In the genomic region with DNA sequence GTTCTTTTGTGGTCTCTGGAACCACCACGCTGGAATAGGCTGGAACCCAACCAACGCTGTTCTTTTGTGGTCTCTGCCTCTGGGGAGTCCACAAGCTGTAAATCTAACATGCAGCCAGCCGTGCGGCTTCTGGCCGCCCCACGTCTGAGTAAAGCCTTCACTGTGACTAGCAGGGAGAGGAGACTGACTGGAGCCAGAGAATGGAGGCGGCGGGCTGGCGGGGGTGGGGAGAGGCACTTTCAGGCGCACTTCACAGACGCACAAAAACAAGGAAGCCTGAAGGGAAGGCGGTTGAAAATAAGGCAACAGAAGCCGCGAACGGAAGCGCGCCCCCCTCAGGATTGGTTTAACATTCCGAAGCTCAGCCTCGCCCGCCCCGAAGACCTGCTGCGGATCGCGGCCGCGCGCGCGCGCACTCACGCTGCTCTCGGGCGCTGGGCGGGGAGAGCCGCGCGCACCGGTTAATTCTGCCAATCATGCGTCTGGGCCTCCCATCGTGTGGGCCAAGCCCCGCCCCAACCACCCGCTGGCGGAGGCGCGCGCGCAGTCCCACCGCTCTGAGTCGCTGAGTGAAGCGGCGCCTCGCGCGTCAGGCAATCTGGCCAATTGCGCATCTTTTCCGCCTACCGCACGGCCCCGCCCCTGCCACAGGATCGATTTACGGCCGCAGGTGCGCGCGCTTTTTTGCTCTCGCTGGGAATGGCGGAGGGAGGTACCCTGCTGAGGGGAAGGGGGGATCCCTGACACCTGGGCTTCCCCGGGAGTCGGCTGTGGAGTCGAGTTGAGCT, we compare ENCODE assay signal across 8 cellular contexts.
DNase-seq lines count a peak whose midpoint lies in the region; ATAC-seq lines count a peak whose summit lies in the region.

A gene with protein sequence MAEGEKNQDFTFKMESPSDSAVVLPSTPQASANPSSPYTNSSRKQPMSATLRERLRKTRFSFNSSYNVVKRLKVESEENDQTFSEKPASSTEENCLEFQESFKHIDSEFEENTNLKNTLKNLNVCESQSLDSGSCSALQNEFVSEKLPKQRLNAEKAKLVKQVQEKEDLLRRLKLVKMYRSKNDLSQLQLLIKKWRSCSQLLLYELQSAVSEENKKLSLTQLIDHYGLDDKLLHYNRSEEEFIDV (plus strand): TSS at position 687 of the 788 bp plus-strand sequence. CDS start 13 bp downstream, at position 700.

- ATAC-seq in GM19043 (IDR thresholded peaks at IDR 0.05; ENCODE audit: low read depth, unreplicated experiment) = peak; percentile 92
- ATAC-seq in HG03378 (IDR thresholded peaks at IDR 0.05; ENCODE audit: unreplicated experiment) = peak; percentile 79
- ATAC-seq in activated CD4-positive, CD25-positive, alpha-beta regulatory T cell treated with anti-CD3 and anti-CD28 coated beads, Interleukin-2, amount 50 U/mL, for 24 hours = peak; percentile 82 to 90

- peak; percentile 99 for DNase-seq in Ammon's horn (ENCODE audit: low spot score)
- peak; percentile 91 for DNase-seq in NCI-H446 treated with DMSO at 0.1 percent for 48 hours (lab: John Stamatoyannopoulos, UW)
- peak; percentile 98 for DNase-seq in cerebellar cortex (ENCODE audit: low spot score)
- DNase-seq in iris pigment epithelial cell (ENCODE audit: low read depth) = peak; percentile 99
- DNase-seq in stimulated activated CD4-positive, alpha-beta T cell treated with anti-CD3 and anti-CD28 coated beads, Interleukin-12 subunit alpha, Interleukin-12 subunit beta, amount 100 ng/mL, for 4 hours = peak; percentile 98

Comparison
In these comparisons a context has a peak if more than half of its experiments do, and no peak if none do; other contexts are left out.
1. Peak in every context shown above with its lines: DNase-seq and ATAC-seq.